In the genomic region with DNA sequence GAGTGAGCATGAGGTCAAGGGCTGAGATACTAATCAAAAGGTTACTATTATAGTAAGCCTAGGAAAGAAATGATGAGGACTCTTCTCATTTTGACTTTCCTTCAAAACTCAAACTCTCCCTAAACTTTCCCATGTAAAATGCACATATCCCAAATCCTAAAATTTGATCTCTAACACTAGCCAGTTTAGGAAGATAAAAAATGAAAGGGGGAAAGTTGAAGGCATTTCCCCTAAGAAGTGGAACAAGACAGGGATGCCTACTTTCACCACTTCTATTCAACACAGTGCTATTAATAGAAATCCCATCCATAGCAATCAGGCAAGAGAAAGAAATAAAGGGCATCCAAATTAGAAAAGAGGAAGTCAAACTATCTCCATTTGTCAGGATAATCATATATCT, we compare ENCODE assay signal across 2 cellular contexts.
TF ChIP-seq lines count a peak whose summit lies in the region.

No MANE protein-coding gene starts in this region.

TF ChIP-seq in HEK293, 187 proteins besides CTCF, POLR2A, EP300 and RAD21:
- TF ChIP-seq ZIC2 (tag by site-specific recombination; IDR thresholded peaks at IDR 0.05) (no peak), PRDM1 (tag by site-specific recombination; IDR thresholded peaks at IDR 0.05) (peak; percentile 90)

TF ChIP-seq in K562, 482 proteins besides CTCF, POLR2A, EP300 and RAD21:
- no peak for TF ChIP-seq KLF1 (tag; IDR thresholded peaks at IDR 0.05)
- TF ChIP-seq TBP (optimal IDR thresholded peaks at IDR 0.05; ENCODE audit: low read depth, low read length) = no peak
- TF ChIP-seq SPI1 (IDR thresholded peaks at IDR 0.05; ENCODE audit: borderline replicate concordance, low read depth, low read length) = peak; percentile 22; the same call in 1 of the 2 replicates
